Comparison of ENCODE assay signal across 20 cellular contexts in the genomic region with DNA sequence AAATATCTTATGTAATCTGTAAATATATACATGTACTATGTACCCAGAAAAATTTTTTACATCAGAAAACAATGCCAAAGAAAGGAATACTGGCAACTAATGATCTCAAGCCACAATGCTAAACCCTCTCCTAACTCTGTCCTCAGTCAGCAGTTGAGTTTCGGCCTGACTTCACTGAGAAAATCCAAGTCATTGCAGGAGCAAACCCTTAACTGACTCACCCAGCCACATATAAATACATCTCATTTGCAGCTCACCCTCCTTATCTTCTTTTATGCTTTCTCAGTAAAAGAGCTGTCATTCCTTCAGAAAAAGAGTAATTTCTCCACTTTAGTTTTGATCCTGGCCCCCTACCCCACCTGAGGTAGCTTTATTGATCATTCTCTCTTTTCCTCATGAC.
"Had no signal": no experiment of that assay in that cellular context is flagged by ENCODE, and none has a peak within 500 bp of the region (broad histone marks: within the 10 kb centered on the region; RNA-seq: fewer than 3 reads in every experiment).

No MANE protein-coding gene starts in this region.

- H3K4me3 ChIP-seq: MG63 had no signal

- H3K4me3 Mint-ChIP-seq: activated B cell treated with CpG ODN at 0.5 μM for 24 hours; activated CD4-positive, alpha-beta T cell treated with anti-CD3 and anti-CD28 coated beads, Interleukin-2, amount 10 ng/mL, durations not matched to agents 24 days and 14 days; activated naive CD4-positive, alpha-beta T cell treated with anti-CD3 and anti-CD28 coated beads for 36 hours; activated naive CD8-positive, alpha-beta T cell; central memory CD8-positive, alpha-beta T cell; T-helper 17 cell had no signal

- H3K36me3 ChIP-seq: MG63 had no signal

- DNase-seq: activated B cell treated with CpG ODN at 0.5 μM for 24 hours; activated CD4-positive, alpha-beta T cell treated with anti-CD3 and anti-CD28 coated beads for 1 hour; activated CD4-positive, alpha-beta T cell treated with anti-CD3 and anti-CD28 coated beads, Interleukin-2, amount 10 ng/mL, durations not matched to agents 24 days and 14 days; activated gamma-delta T cell; activated naive CD4-positive, alpha-beta T cell treated with anti-CD3 and anti-CD28 coated beads for 36 hours; MG63; MV-4-11; NCI-H1092 treated with DMSO at 0.1 percent for 48 hours; NCI-H1417 treated with DMSO at 0.1 percent for 48 hours; NCI-H1694; NCI-H2029; NCI-H345; NCI-H510A; NCI-H526 treated with DMSO at 0.1 percent for 48 hours; PC-3; SIG-M5; T-helper 17 cell; T-helper 9 cell had no signal

- ATAC-seq: PC-3, T-helper 17 cell had no signal

- H3K27me3 ChIP-seq: MG63 had no signal

- H3K4me1 Mint-ChIP-seq: activated B cell treated with CpG ODN at 0.5 μM for 24 hours; activated CD4-positive, alpha-beta T cell treated with anti-CD3 and anti-CD28 coated beads, Interleukin-2, amount 10 ng/mL, durations not matched to agents 24 days and 14 days; central memory CD8-positive, alpha-beta T cell had no signal

- H3K27ac Mint-ChIP-seq: activated B cell treated with CpG ODN at 0.5 μM for 24 hours; activated CD4-positive, alpha-beta T cell treated with anti-CD3 and anti-CD28 coated beads, Interleukin-2, amount 10 ng/mL, durations not matched to agents 24 days and 14 days; activated naive CD4-positive, alpha-beta T cell treated with anti-CD3 and anti-CD28 coated beads for 36 hours; activated naive CD8-positive, alpha-beta T cell; T-helper 17 cell had no signal
